ENCODE assay signal across 26 cellular contexts in the genomic region with DNA sequence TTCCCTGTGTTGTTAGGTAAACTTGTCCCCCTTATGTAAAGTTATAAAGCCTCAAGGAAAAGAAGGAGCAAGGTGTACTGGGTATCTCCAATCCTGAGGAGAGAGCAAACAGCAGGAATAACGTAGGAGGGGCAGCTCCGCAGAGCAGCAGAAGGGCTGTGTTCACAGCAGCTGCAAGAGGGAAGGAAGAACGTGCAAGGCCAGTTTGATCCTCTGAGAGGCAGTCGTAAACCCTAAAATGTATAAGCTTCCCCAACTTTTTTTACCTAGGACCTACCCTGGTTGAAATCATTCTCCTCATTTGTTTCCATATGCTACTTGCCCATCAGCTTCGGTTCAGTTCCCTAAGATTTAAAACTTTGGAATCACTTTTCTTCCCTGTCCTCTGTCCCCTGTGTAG. TPM values are rescaled to one million over a fixed set of nuclear protein-coding genes. Genes with fewer than 3 reads are reported as not detected.
DNase-seq lines count a peak whose midpoint lies in the region; ATAC-seq, FAIRE-seq and TF ChIP-seq lines count a peak whose summit lies in the region.
"Had no signal": no experiment of that assay in that cellular context is flagged by ENCODE, and none has a peak within 500 bp of the region (broad histone marks: within the 10 kb centered on the region; RNA-seq: fewer than 3 reads in every experiment).

No MANE protein-coding gene starts in this region.

- no peaks in the 10 kb centered on the region for H3K27me3 Mint-ChIP-seq in H9 (ENCODE audit: low read depth)

- no peak for FAIRE-seq in HepG2 (lab: Jason Lieb, UNC)
- no peak for FAIRE-seq in H1 (lab: Jason Lieb, UNC)
- FAIRE-seq: A549, D721Med, G401.6, GM12878, GM12892, GM19239 had no signal

- no peak overlapping the region for H4K91ac ChIP-seq in H9 (ENCODE audit: insufficient read length, low read depth, low read length)
- no peak overlapping the region for H4K91ac ChIP-seq in H1 (replicated peaks; ENCODE audit: insufficient read length, low read length)

- H4K5ac ChIP-seq in H9 (ENCODE audit: insufficient read length, low read depth, low read length) (no peak overlapping the region), H1 (ENCODE audit: insufficient read length, low read depth, low read length) (no peak overlapping the region)

- H2AFZ ChIP-seq in HepG2 (ENCODE audit: low read length) (no peak overlapping the region), H9 (ENCODE audit: low read length) (no peak overlapping the region), H1 (ENCODE audit: low read length) (no peak overlapping the region; the same call in 1 of the 2 replicates)

- no peak overlapping the region for H3K4ac ChIP-seq in H9 (ENCODE audit: low read depth, low read length)
- no peak overlapping the region for H3K4ac ChIP-seq in H1 (replicated peaks; ENCODE audit: insufficient read length, low read depth, low read length)

- DNase-seq in HepG2 (ENCODE audit: low spot score) = no peak
- no peak for DNase-seq in right lobe of liver
- DNase-seq in H9 = no peak
- DNase-seq in Panc1 (ENCODE audit: low read depth, low spot score) = no peak
- DNase-seq in H1 (ENCODE audit: low read depth in 1 of 2, low spot score in 2 of 2) = no peak
- no peak for DNase-seq in KBM-7
- DNase-seq in GM13976 (ENCODE audit: low spot score) = no peak
- DNase-seq in Ammon's horn (ENCODE audit: low spot score) = no peak
- DNase-seq: AML-193; BE2C; C1 segment of cervical spinal cord; CD4-positive, alpha-beta memory T cell; CD4-positive, CD25-positive, alpha-beta regulatory T cell; CD8-positive, alpha-beta memory T cell; COR-L47; DMS79 treated with DMSO at 0.1 percent for 48 hours; GF-D8 had no signal

- no peak overlapping the region for H3K27ac Mint-ChIP-seq in H9
- H3K27ac Mint-ChIP-seq: CD14-positive monocyte; CD4-positive, alpha-beta memory T cell; CD4-positive, CD25-positive, alpha-beta regulatory T cell; CD8-positive, alpha-beta memory T cell had no signal

- WGBS in HepG2 (ENCODE audit: low lambda C conversion rate) = 38% methylated on average over 5 of the region's 5 CpGs
- WGBS in right lobe of liver (ENCODE audit: insufficient coverage, low coverage, low lambda C conversion rate, missing lambda C conversion rate) = 71% methylated on average over 5 of the region's 5 CpGs
- WGBS in H9 (ENCODE audit: extremely low coverage, insufficient read length, low lambda C conversion rate) = no CpG with 5 or more reads among the region's 5 CpGs
- 78% methylated on average over 5 of the region's 5 CpGs; no CpG with 5 or more reads in 1 of the 2 experiments for WGBS in H1 (ENCODE audit: extremely low coverage in 1 of 2, insufficient coverage in 1 of 2, insufficient read length in 1 of 2, insufficient replicate concordance in 2 of 2, low coverage in 1 of 2, low lambda C conversion rate in 2 of 2, missing lambda C conversion rate in 1 of 2), 2 experiments

- H3K27ac ChIP-seq in HepG2 (ENCODE audit: extremely low read length, insufficient read depth, low read length) (no peak overlapping the region), right lobe of liver (no peak overlapping the region), H9 (ENCODE audit: insufficient read length, low read depth, low read length) (no peak overlapping the region), Panc1 (ENCODE audit: low read length) (peak overlapping the region; percentile 72; the same call in 1 of the 2 replicates), H1 (ENCODE audit: low read depth, low read length) (no peak overlapping the region)
- H3K27ac ChIP-seq: 22Rv1, BLaER1 had no signal

- no peak overlapping the region for H3K9ac ChIP-seq in HepG2 (ENCODE audit: insufficient read depth, low read depth, low read length)
- no peak overlapping the region for H3K9ac ChIP-seq in H9 (ENCODE audit: extremely low read depth, insufficient read length, low read length)
- no peak overlapping the region for H3K9ac ChIP-seq in H1 (replicated peaks in 1 of 4; ENCODE audit: extremely low read depth in 1 of 4, low read depth in 3 of 4, low read length in 3 of 4)
- H3K9ac ChIP-seq: BLaER1 had no signal

- H2BK20ac ChIP-seq in H9 (ENCODE audit: low read depth, low read length, poor library complexity, severe bottlenecking) (no peak overlapping the region), H1 (ENCODE audit: low read length) (no peak overlapping the region)

- H3K9me3 ChIP-seq in HepG2 (ENCODE audit: low read length) (no peaks in the 10 kb centered on the region), right lobe of liver (no peaks in the 10 kb centered on the region), H9 (ENCODE audit: control insufficient read depth, low read depth, low read length) (no peaks in the 10 kb centered on the region), Panc1 (ENCODE audit: control insufficient read depth, insufficient read depth, low read depth, low read length) (no peaks in the 10 kb centered on the region), H1 (ENCODE audit: insufficient read depth in 2 of 2, low read depth in 1 of 2, low read length in 1 of 2) (no peaks in the 10 kb centered on the region)
- H3K9me3 ChIP-seq: BE2C had no signal

- H3K4me3 ChIP-seq in HepG2 (replicated peaks in 1 of 3; ENCODE audit: insufficient read depth in 1 of 3, low read depth in 2 of 3, low read length in 3 of 3) (no peak overlapping the region), right lobe of liver (no peak overlapping the region), Panc1 (ENCODE audit: low read depth in 2 of 2, low read length in 2 of 2) (no peak overlapping the region), H1 (ENCODE audit: extremely low read depth in 1 of 4, insufficient read depth in 2 of 4, low read depth in 3 of 4, low read length in 4 of 4) (no peak overlapping the region)
- H3K4me3 ChIP-seq: A549, BLaER1, GM12878 had no signal

- no peak for TF ChIP-seq POLR2A in HepG2 (IDR thresholded peaks at IDR 0.05; ENCODE audit: insufficient read depth in 1 of 2, low read depth in 2 of 2, low read length in 2 of 2)
- no peak for TF ChIP-seq POLR2A in right lobe of liver (IDR thresholded peaks at IDR 0.05)
- TF ChIP-seq POLR2A in H1 (IDR thresholded peaks at IDR 0.05; ENCODE audit: control extremely low read depth in 1 of 2, low read depth in 2 of 2, low read length in 2 of 2) = no peak

- H3K36me3 ChIP-seq in HepG2 (replicated peaks in 1 of 2; ENCODE audit: control insufficient read depth in 1 of 2, insufficient read depth in 2 of 2, low read length in 2 of 2) (no peaks in the 10 kb centered on the region), right lobe of liver (peaks cover 0 to 11% (median 0%) of the 10 kb centered on the region in 4 donors), Panc1 (ENCODE audit: control insufficient read depth, insufficient read depth, low read length) (no peaks in the 10 kb centered on the region), H1 (ENCODE audit: control insufficient read depth in 2 of 4, insufficient read depth in 4 of 4, low read length in 3 of 4) (no peaks in the 10 kb centered on the region)
- H3K36me3 ChIP-seq: BE2C, BLaER1 had no signal

- H2BK5ac ChIP-seq in H9 (ENCODE audit: insufficient read length, low read length) (no peak overlapping the region), H1 (ENCODE audit: low read depth, low read length) (no peak overlapping the region)

- no peak for TF ChIP-seq EP300 in HepG2 (IDR thresholded peaks at IDR 0.05; ENCODE audit: low read depth in 2 of 2, low read length in 2 of 2)
- no peak for TF ChIP-seq EP300 in HepG2 (CRISPR knock-in tag; IDR thresholded peaks at IDR 0.05; ENCODE audit: borderline replicate concordance)
- TF ChIP-seq EP300 in H1 (IDR thresholded peaks at IDR 0.05; ENCODE audit: borderline replicate concordance in 1 of 2, low read depth in 2 of 2, low read length in 2 of 2) = no peak

- no peak overlapping the region for H3K4me2 ChIP-seq in HepG2 (ENCODE audit: low read depth, low read length)
- H3K4me2 ChIP-seq in H9 (ENCODE audit: insufficient read depth, insufficient read length, low read length) = no peak overlapping the region
- H3K4me2 ChIP-seq in H1 (ENCODE audit: insufficient read depth in 1 of 2, low read depth in 2 of 2, low read length in 2 of 2) = no peak overlapping the region
- H3K4me2 ChIP-seq: A549, BLaER1 had no signal

- H3K18ac ChIP-seq in H9 (ENCODE audit: insufficient read length, low read depth, low read length) = no peak overlapping the region
- H3K18ac ChIP-seq in H1 (ENCODE audit: extremely low read depth, low read length) = no peak overlapping the region

- H3K23me2 ChIP-seq in H9 (ENCODE audit: insufficient read length, low read depth, low read length, poor library complexity, severe bottlenecking) = no peaks in the 10 kb centered on the region
- no peaks in the 10 kb centered on the region for H3K23me2 ChIP-seq in H1 (ENCODE audit: low read depth, low read length)

- ATAC-seq in HepG2 (no peak), right lobe of liver (no peak), Panc1 (no peak)
- ATAC-seq: A549, GM12878 had no signal

- H2BK120ac ChIP-seq in H9 (ENCODE audit: low read depth, low read length, poor library complexity, severe bottlenecking) (no peak overlapping the region), H1 (replicated peaks; ENCODE audit: low read depth, low read length) (no peak overlapping the region)

- no peak overlapping the region for H3T11ph ChIP-seq in H9 (ENCODE audit: low read length)

- no peak overlapping the region for H3K4me3 Mint-ChIP-seq in H9
- H3K4me3 Mint-ChIP-seq: CD14-positive monocyte; CD4-positive, alpha-beta memory T cell; CD4-positive, CD25-positive, alpha-beta regulatory T cell; CD8-positive, alpha-beta memory T cell had no signal

- H3K79me2 ChIP-seq in HepG2 (ENCODE audit: insufficient read depth, low read length) (no peaks in the 10 kb centered on the region), H9 (ENCODE audit: insufficient read depth, low read length) (no peaks in the 10 kb centered on the region), H1 (ENCODE audit: control insufficient read depth in 1 of 2, insufficient read depth in 2 of 2, low read length in 2 of 2) (no peaks in the 10 kb centered on the region)

- H3K9me3 Mint-ChIP-seq in H9 = no peaks in the 10 kb centered on the region
- H3K9me3 Mint-ChIP-seq: CD4-positive, alpha-beta memory T cell; CD8-positive, alpha-beta memory T cell had no signal

- peaks cover 4 to 6% of the 10 kb centered on the region in 2 experiments for H3K4me1 Mint-ChIP-seq in H9

- no TSS peak for BruUV-seq in HepG2 (replicated peaks; lab: Mats Ljungman, UMichigan)
- no TSS peak for BruUV-seq in Panc1 (replicated peaks; lab: Mats Ljungman, UMichigan)

- no peaks in the 10 kb centered on the region for H3K4me1 ChIP-seq in HepG2 (ENCODE audit: insufficient read depth, low read length)
- peaks cover 0 to 3% (median 0%) of the 10 kb centered on the region in 4 donors for H3K4me1 ChIP-seq in right lobe of liver
- no peaks in the 10 kb centered on the region for H3K4me1 ChIP-seq in H9 (ENCODE audit: insufficient read depth, low read length)
- H3K4me1 ChIP-seq in Panc1 (ENCODE audit: control insufficient read depth, insufficient read depth, low read length) = peaks cover 33% of the 10 kb centered on the region
- H3K4me1 ChIP-seq in H1 (replicated peaks in 1 of 4; ENCODE audit: control insufficient read depth in 3 of 4, insufficient read depth in 4 of 4, low read length in 3 of 4) = peaks cover 0 to 3% (median 0%) of the 10 kb centered on the region in 4 experiments; a peak in 1 of 7 replicates
- H3K4me1 ChIP-seq: BE2C had no signal

- H4K8ac ChIP-seq in H9 (replicated peaks; ENCODE audit: insufficient read length, low read depth, low read length) (no peak overlapping the region), H1 (ENCODE audit: extremely low read depth, insufficient read depth, low read length) (no peak overlapping the region)

- H3K56ac ChIP-seq in H9 (ENCODE audit: insufficient read length, low read depth, low read length) (no peak overlapping the region), H1 (replicated peaks; ENCODE audit: insufficient read length, low read depth, low read length) (no peak overlapping the region)

- TF ChIP-seq CTCF in HepG2 (CRISPR knock-in tag; IDR thresholded peaks at IDR 0.05) (peak; percentile 10; the same call in 1 of the 2 replicates), right lobe of liver (IDR thresholded peaks at IDR 0.05) (no peak), H9 (conservative IDR thresholded peaks at IDR 0.05) (0 out of 3 replicates have a peak, but pooled peaks have one; percentile 11), Panc1 (IDR thresholded peaks at IDR 0.05) (no peak), H1 (IDR thresholded peaks at IDR 0.05; ENCODE audit: control extremely low read depth in 1 of 3, insufficient read depth in 1 of 3, low read depth in 1 of 3, low read length in 3 of 3) (0 out of 4 replicates have a peak, but pooled peaks of 1 of the 3 experiments have one; percentile 5), GM13976 (IDR thresholded peaks at IDR 0.05; ENCODE audit: borderline replicate concordance, control extremely low read depth, extremely low read depth, insufficient read depth, missing control alignments) (no peak)

- no peaks in the 10 kb centered on the region for H4K20me1 ChIP-seq in HepG2 (ENCODE audit: insufficient read depth, low read length)
- no peaks in the 10 kb centered on the region for H4K20me1 ChIP-seq in H9 (ENCODE audit: control insufficient read depth, insufficient read depth, insufficient read length)
- H4K20me1 ChIP-seq in H1 (replicated peaks in 1 of 2; ENCODE audit: control insufficient read depth in 1 of 2, insufficient read depth in 2 of 2, low read length in 2 of 2) = no peaks in the 10 kb centered on the region
- H4K20me1 ChIP-seq: BLaER1 had no signal

- in situ Hi-C loops in HepG2 (cut with HindIII; ENCODE audit: extremely low pct_ligation_motif_present, low pct_unique_long_range_greater_than_20kb) (loop anchor here (5.0 kb wide), 1 partner anchor 46 kb away; no protein-coding TSS in a partner anchor), Panc1 (cut with HindIII; ENCODE audit: low pct_unique_long_range_greater_than_20kb, low sequenced_read_pairs) (no loop called here), KBM-7 (cut with MboI; ENCODE audit: low pct_unique_long_range_greater_than_20kb, low sequenced_read_pairs) (no loop called here), GM13976 (cut with MboI; ENCODE audit: low sequenced_read_pairs, unreplicated experiment) (no loop called here)

- H3K14ac ChIP-seq in H9 (ENCODE audit: insufficient read depth, low read length) = no peak overlapping the region
- no peak overlapping the region for H3K14ac ChIP-seq in H1 (ENCODE audit: insufficient read length)

- H3K27me3 ChIP-seq in HepG2 (ENCODE audit: control insufficient read depth in 1 of 2, insufficient read depth in 2 of 2, low read length in 2 of 2) (peaks cover 2 to 21% of the 10 kb centered on the region in 2 experiments; a peak in 3 of 5 replicates), right lobe of liver (no peaks in the 10 kb centered on the region), H9 (ENCODE audit: insufficient read depth, low read length) (no peaks in the 10 kb centered on the region), Panc1 (ENCODE audit: control insufficient read depth, insufficient read depth, low read length) (no peaks in the 10 kb centered on the region), H1 (replicated peaks in 1 of 4; ENCODE audit: control insufficient read depth in 3 of 4, extremely low read depth in 1 of 4, insufficient read depth in 3 of 4, low read length in 3 of 4) (no peaks in the 10 kb centered on the region)
- H3K27me3 ChIP-seq: BE2C, BLaER1 had no signal

- H2AK5ac ChIP-seq in H9 (ENCODE audit: insufficient read length, low read length) = no peak overlapping the region
- no peak overlapping the region for H2AK5ac ChIP-seq in H1 (ENCODE audit: low read depth, low read length)

- H2BK12ac ChIP-seq in H9 (ENCODE audit: insufficient read length, low read depth, low read length) (no peak overlapping the region), H1 (ENCODE audit: low read depth, low read length) (no peak overlapping the region)

- POLR2A ChIA-PET in HepG2 (lab: Yijun Ruan, JAX) (no interaction called here), Panc1 (lab: Charles Lee) (no interaction called here), H1 (lab: Charles Lee; ENCODE audit: partially characterized antibody) (interaction anchor here (0.5 kb wide), 1 partner anchor 133 kb away, joined by 4 read pairs; no protein-coding TSS in a partner anchor)

- CTCF ChIA-PET in HepG2 (lab: Yijun Ruan, JAX; ENCODE audit: low intra/inter-chr PET ratio, low total read pairs) (interaction anchor here (3.3 kb wide), 1 partner anchor 46 kb away, joined by 21 read pairs; no protein-coding TSS in a partner anchor), Panc1 (lab: Charles Lee) (no interaction called here), H1 (lab: Charles Lee; ENCODE audit: partially characterized antibody) (interaction anchor here (0.5 to 11.7 kb wide), 9 partner anchors 8 to 210 kb away, joined by 3 to 227 read pairs (median 3); no protein-coding TSS in a partner anchor)

- no peak overlapping the region for H3K23ac ChIP-seq in H9 (ENCODE audit: insufficient read length, low read depth, low read length)
- H3K23ac ChIP-seq in H1 (ENCODE audit: insufficient read length) = no peak overlapping the region

- H3K36me3 Mint-ChIP-seq in H9 (ENCODE audit: insufficient read depth in 1 of 3, low read depth in 3 of 3) = no peaks in the 10 kb centered on the region; a peak in 1 of 7 replicates
- H3K36me3 Mint-ChIP-seq: CD14-positive monocyte; CD4-positive, alpha-beta memory T cell; CD4-positive, CD25-positive, alpha-beta regulatory T cell; CD8-positive, alpha-beta memory T cell had no signal

- intact Hi-C loops in HepG2 (cut with micrococcal nuclease; ENCODE audit: unreplicated experiment) (loop anchor here (5.0 kb wide), 1 partner anchor 161 kb away; no protein-coding TSS in a partner anchor), right lobe of liver (cut with DNase I) (no loop called here), Panc1 (cut with micrococcal nuclease; ENCODE audit: unreplicated experiment) (loop anchor here (5.0 kb wide), 1 partner anchor 216 kb away; no protein-coding TSS in a partner anchor)

- TF ChIP-seq RAD21 in HepG2 (CRISPR knock-in tag; IDR thresholded peaks at IDR 0.05) (no peak), H1 (IDR thresholded peaks at IDR 0.05 in 1 of 2, conservative IDR thresholded peaks at IDR 0.05 in 1 of 2; ENCODE audit: low read depth in 2 of 2, low read length in 2 of 2) (peak; percentile 23 to 37; a peak in 3 of 4 replicates)

- H3K79me1 ChIP-seq in H9 (ENCODE audit: insufficient read depth, low read depth, low read length, poor library complexity, severe bottlenecking) = no peaks in the 10 kb centered on the region
- no peaks in the 10 kb centered on the region for H3K79me1 ChIP-seq in H1 (ENCODE audit: low read depth, low read length)

- H2BK15ac ChIP-seq in H9 (ENCODE audit: low read depth, low read length) = no peak overlapping the region
- no peak overlapping the region for H2BK15ac ChIP-seq in H1 (ENCODE audit: low read length)

RNA-seq across cellular contexts. Expression of a gene that starts 51.9 kb away (rescaled TPM):
- total RNA-seq in HepG2 (2016; rRNA removed; fragmentation: Illumina TruSeq; extraction: Trizol) = 13.5 and 19.8 TPM in 2 replicates
- 0.91 and 0.97 TPM in 2 replicates for total RNA-seq in HepG2 (2016; cell fraction: cytosol; rRNA removed; fragmentation: Illumina TruSeq; extraction: Trizol; ENCODE audit: low read depth)
- total RNA-seq in HepG2 (2016; cell fraction: insoluble cytoplasmic fraction; rRNA removed; fragmentation: Illumina TruSeq; extraction: Trizol) = 12.6 and 19.5 TPM in 2 replicates
- 5.3 and 5.9 TPM in 2 replicates for total RNA-seq in HepG2 (2016; cell fraction: membrane; rRNA removed; fragmentation: Illumina TruSeq; extraction: Trizol)
- total RNA-seq in HepG2 (2016; cell fraction: nucleus; rRNA removed; fragmentation: Illumina TruSeq; extraction: Trizol) = 9.5 and 10.6 TPM in 2 replicates
- 3.8 and 5.2 TPM in 2 replicates for polyA plus RNA-seq in HepG2 (2011; rRNA removed)
- polyA plus RNA-seq in HepG2 (2011; cell fraction: cytosol; rRNA removed) = 3.0 and 4.0 TPM in 2 replicates
- polyA plus RNA-seq in HepG2 (2011; cell fraction: nucleus; rRNA removed) = 2.1 TPM in 2 replicates
- 4.8 and 7.8 TPM in 2 replicates for polyA plus RNA-seq in HepG2 (2012)
- 0.62 and 0.82 TPM in 2 replicates for polyA plus RNA-seq in HepG2 (2016; cell fraction: cytosol; fragmentation: Illumina TruSeq; extraction: Trizol; ENCODE audit: low read depth)
- 13.4 and 14.4 TPM in 2 replicates for polyA plus RNA-seq in HepG2 (2016; cell fraction: insoluble cytoplasmic fraction; fragmentation: Illumina TruSeq; extraction: Trizol; ENCODE audit: low read depth)
- polyA plus RNA-seq in HepG2 (2016; cell fraction: membrane; fragmentation: Illumina TruSeq; extraction: Trizol; ENCODE audit: low read depth) = 2.1 and 2.3 TPM in 2 replicates
- 6.9 and 7.5 TPM in 2 replicates for polyA plus RNA-seq in HepG2 (2016; cell fraction: nucleus; fragmentation: Illumina TruSeq; extraction: Trizol; ENCODE audit: insufficient read depth, low read depth)
- 6.7 and 16.9 TPM in 2 replicates for polyA minus RNA-seq in HepG2 (2011; rRNA and poly(A)+ RNA removed; ENCODE audit: low replicate concordance)
- 7.5 and 13.8 TPM in 2 replicates for polyA minus RNA-seq in HepG2 (2011; cell fraction: cytosol; rRNA and poly(A)+ RNA removed)
- 12.4 and 13.6 TPM in 2 replicates for polyA minus RNA-seq in HepG2 (2011; cell fraction: nucleus; rRNA and poly(A)+ RNA removed)
- total RNA-seq in right lobe of liver = 10 to 100 TPM; 16.0 to 36.8 (median 22.0) TPM
- 8.7 and 9.2 TPM in 2 replicates for total RNA-seq in H9 (2021)
- total RNA-seq in Panc1 (2021; ENCODE audit: unreplicated experiment) = 121 TPM
- polyA plus RNA-seq in Panc1 (2012; ENCODE audit: insufficient read length) = 60.5 TPM
- 8.5 and 11.1 TPM in 2 replicates for total RNA-seq in H1 (2021; fragmentation: NEBNext Ultra II Directional; extraction: Animal tissue kit (Norgen Biotek cat#: 25700))
- polyA plus RNA-seq in H1 (2011; rRNA removed) = 2.4 and 3.1 TPM in 2 replicates
- polyA plus RNA-seq in H1 (2011; cell fraction: cytosol; rRNA removed) = 3.7 TPM
- polyA plus RNA-seq in H1 (2011; cell fraction: nucleus; rRNA removed) = 3.2 TPM
- 4.6 to 6.9 TPM (median 5.7 TPM) in 4 replicates for polyA plus RNA-seq in H1 (2012, experiment 1 of 2)
- polyA plus RNA-seq in H1 (2012, experiment 2 of 2) = 0.60 TPM
- polyA plus RNA-seq in H1 (2013, experiment 1 of 2) = 11.8 TPM
- 10.6 TPM for polyA plus RNA-seq in H1 (2013, experiment 2 of 2)
- polyA minus RNA-seq in H1 (2011; rRNA and poly(A)+ RNA removed) = 9.3 and 16.4 TPM in 2 replicates
- 7.3 TPM for polyA minus RNA-seq in H1 (2011; cell fraction: cytosol; rRNA and poly(A)+ RNA removed)
- 11.6 TPM for polyA minus RNA-seq in H1 (2011; cell fraction: nucleus; rRNA and poly(A)+ RNA removed)

Comparison
In these comparisons a context has a peak if more than half of its experiments do, and no peak if none do; other contexts are left out.
1. CTCF ChIP-seq: peak in HepG2 (single experiment) and H9 (single experiment); none in right lobe of liver (0 of 4), Panc1 (single experiment) and GM13976 (single experiment).
2. intact Hi-C loops: an anchor here in HepG2 (5.0 kb wide) and Panc1 (5.0 kb wide); none called in right lobe of liver.